In the genomic region with DNA sequence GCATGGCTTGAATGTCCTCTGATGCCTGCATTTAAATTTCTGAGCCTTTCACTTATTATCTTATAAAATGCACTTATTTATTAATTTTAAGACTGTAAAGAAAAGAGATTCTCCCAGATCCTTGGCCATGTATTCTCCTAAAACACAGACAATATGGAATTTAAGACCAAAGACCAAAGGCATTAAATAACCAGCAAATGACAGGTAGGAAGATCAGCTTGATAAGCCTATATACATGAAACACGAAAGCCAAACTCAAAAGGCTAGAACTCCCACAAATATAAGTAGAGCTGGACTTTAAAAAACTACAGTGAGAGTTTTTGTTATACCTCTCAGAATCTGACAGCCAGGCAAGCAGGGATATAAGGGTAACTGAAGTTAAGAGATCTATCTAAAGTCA, we compare ENCODE assay signal across 12 cellular contexts. TPM values are rescaled to one million over a fixed set of nuclear protein-coding genes. Genes with fewer than 3 reads are reported as not detected.
A peak's percentile ranks its signal among the peaks of the same experiment; 100 is the strongest.
DNase-seq lines count a peak whose midpoint lies in the region; ATAC-seq, FAIRE-seq and TF ChIP-seq lines count a peak whose summit lies in the region.
"Had no signal": no experiment of that assay in that cellular context is flagged by ENCODE, and none has a peak within 500 bp of the region (broad histone marks: within the 10 kb centered on the region; RNA-seq: fewer than 3 reads in every experiment).

No MANE protein-coding gene starts in this region.

- no peaks in the 10 kb centered on the region for H3K9me3 ChIP-seq in astrocyte (ENCODE audit: insufficient read depth, low read depth, low read length)
- no peaks in the 10 kb centered on the region for H3K9me3 ChIP-seq in mucosa of rectum (ENCODE audit: control insufficient read depth in 2 of 2, low read length in 2 of 2)
- no peaks in the 10 kb centered on the region for H3K9me3 ChIP-seq in thymus (ENCODE audit: control insufficient read depth)
- H3K9me3 ChIP-seq in Caco-2 = no peaks in the 10 kb centered on the region

- WGBS in thymus = 92% methylated on average over 1 of the region's 1 CpG

- H3K27me3 Mint-ChIP-seq in activated T-cell treated with anti-CD3 and anti-CD28 coated beads, Interleukin-2, amount 50 U/mL, for 24 hours = no peaks in the 10 kb centered on the region
- H3K27me3 Mint-ChIP-seq in astrocyte (ENCODE audit: low read depth, unreplicated experiment) (no peaks in the 10 kb centered on the region), Caco-2 (ENCODE audit: insufficient read depth, unreplicated experiment) (no peaks in the 10 kb centered on the region)
- H3K27me3 Mint-ChIP-seq: activated CD4-positive, alpha-beta T cell treated with anti-CD3 and anti-CD28 coated beads, Interleukin-2, amount 10 ng/mL, durations not matched to agents 7 days and 5 days had no signal

- H3K27ac Mint-ChIP-seq in activated T-cell treated with anti-CD3 and anti-CD28 coated beads, Interleukin-2, amount 50 U/mL, for 24 hours = peak overlapping the region; percentile 93
- H3K27ac Mint-ChIP-seq in astrocyte (ENCODE audit: unreplicated experiment) (no peak overlapping the region), Caco-2 (ENCODE audit: unreplicated experiment) (no peak overlapping the region)
- H3K27ac Mint-ChIP-seq: activated CD4-positive, alpha-beta T cell treated with anti-CD3 and anti-CD28 coated beads, Interleukin-2, amount 10 ng/mL, durations not matched to agents 7 days and 5 days had no signal

- H3K36me3 ChIP-seq in astrocyte (ENCODE audit: insufficient read depth, low read length) (no peaks in the 10 kb centered on the region), mucosa of rectum (ENCODE audit: control insufficient read depth in 2 of 2, insufficient read depth in 2 of 2, low read length in 2 of 2) (peaks cover 5 to 10% of the 10 kb centered on the region in 2 donors), thymus (ENCODE audit: control insufficient read depth, insufficient read depth) (peaks cover 8% of the 10 kb centered on the region), Caco-2 (ENCODE audit: control insufficient read depth, insufficient read depth, low read length) (peaks cover under 1% of the 10 kb centered on the region; the same call in 1 of the 2 replicates)

- no peak overlapping the region for H3K4me3 Mint-ChIP-seq in activated T-cell treated with anti-CD3 and anti-CD28 coated beads, Interleukin-2, amount 50 U/mL, for 24 hours
- H3K4me3 Mint-ChIP-seq in astrocyte (ENCODE audit: unreplicated experiment) (no peak overlapping the region), Caco-2 (ENCODE audit: unreplicated experiment) (no peak overlapping the region)
- H3K4me3 Mint-ChIP-seq: activated CD4-positive, alpha-beta T cell treated with anti-CD3 and anti-CD28 coated beads, Interleukin-2, amount 10 ng/mL, durations not matched to agents 7 days and 5 days had no signal

- CTCF ChIA-PET in Caco-2 (lab: Charles Lee) = interaction anchor here (2.3 kb wide), 1 partner anchor 12 kb away, joined by 5 read pairs; no protein-coding TSS in a partner anchor

- intact Hi-C loops in Caco-2 (cut with micrococcal nuclease; ENCODE audit: unreplicated experiment) = no loop called here

- H3K4me1 ChIP-seq in astrocyte (ENCODE audit: insufficient read depth, low read length) (peaks cover 38% of the 10 kb centered on the region), mucosa of rectum (ENCODE audit: control insufficient read depth in 2 of 2, insufficient read depth in 2 of 2, low read length in 2 of 2) (peaks cover 78 to 86% of the 10 kb centered on the region in 2 donors), thymus (ENCODE audit: control insufficient read depth, insufficient read depth, low read length) (peaks cover 51% of the 10 kb centered on the region), Caco-2 (peaks cover 80% of the 10 kb centered on the region)

- no peak overlapping the region for H3K9ac ChIP-seq in astrocyte (ENCODE audit: low read length)
- peak overlapping the region in 1 of 2 donors; percentile 50 for H3K9ac ChIP-seq in mucosa of rectum (ENCODE audit: low read depth in 1 of 2, low read length in 2 of 2)

- BruUV-seq in Caco-2 (replicated peaks; lab: Mats Ljungman, UMichigan) = no TSS peak

- H3K36me3 Mint-ChIP-seq in activated T-cell treated with anti-CD3 and anti-CD28 coated beads, Interleukin-2, amount 50 U/mL, for 24 hours (ENCODE audit: low read depth) = peaks cover 62% of the 10 kb centered on the region
- H3K36me3 Mint-ChIP-seq in astrocyte (ENCODE audit: low read depth, unreplicated experiment) (peaks cover 5% of the 10 kb centered on the region), Caco-2 (ENCODE audit: insufficient read depth, unreplicated experiment) (peaks cover 60% of the 10 kb centered on the region)

- H3K4me3 ChIP-seq in astrocyte (ENCODE audit: insufficient read depth, low read depth, low read length) (no peak overlapping the region), mucosa of rectum (ENCODE audit: low read length in 2 of 2) (peak overlapping the region in 1 of 2 donors; percentile 59), thymus (ENCODE audit: low read length) (no peak overlapping the region), Caco-2 (ENCODE audit: low read depth, low read length) (no peak overlapping the region)

- peak overlapping the region; percentile 52 for H3K27ac ChIP-seq in astrocyte (ENCODE audit: low read depth, low read length)
- peak overlapping the region; percentile 71 to 96 for H3K27ac ChIP-seq in mucosa of rectum (ENCODE audit: low read depth in 2 of 2, low read length in 2 of 2)
- peak overlapping the region; percentile 18 for H3K27ac ChIP-seq in thymus (ENCODE audit: low read depth)

- ATAC-seq in GM21529 (IDR thresholded peaks at IDR 0.05; ENCODE audit: unreplicated experiment) = no peak
- ATAC-seq in GM18873 (IDR thresholded peaks at IDR 0.05; ENCODE audit: low FRiP score, unreplicated experiment) = no peak

- POLR2A ChIA-PET in Caco-2 (lab: Charles Lee) = interaction anchor here (1.3 kb wide), 1 partner anchor 8 kb away, joined by 3 read pairs; no protein-coding TSS in a partner anchor

- peaks cover 90% of the 10 kb centered on the region for H4K20me1 ChIP-seq in astrocyte (ENCODE audit: insufficient read depth, low read length)

- no peak overlapping the region for H2AFZ ChIP-seq in astrocyte (ENCODE audit: low read depth, low read length)

- no peak for FAIRE-seq in astrocyte (lab: Jason Lieb, UNC)
- FAIRE-seq: keratinocyte had no signal

- H3K27me3 ChIP-seq in astrocyte (ENCODE audit: insufficient read depth, low read length) (no peaks in the 10 kb centered on the region), mucosa of rectum (ENCODE audit: control insufficient read depth in 2 of 2, insufficient read depth in 2 of 2, low read length in 2 of 2) (no peaks in the 10 kb centered on the region), thymus (ENCODE audit: control insufficient read depth, insufficient read depth) (no peaks in the 10 kb centered on the region), Caco-2 (replicated peaks; ENCODE audit: control insufficient read depth, insufficient read depth, low read length) (no peaks in the 10 kb centered on the region)

- H3K4me2 ChIP-seq in astrocyte (ENCODE audit: low read length) = no peak overlapping the region

- peaks cover 99% of the 10 kb centered on the region for H3K79me2 ChIP-seq in astrocyte (ENCODE audit: insufficient read depth, low read length)

- no peak for TF ChIP-seq CTCF in astrocyte (IDR thresholded peaks at IDR 0.05; ENCODE audit: insufficient read depth, low read depth, low read length)
- TF ChIP-seq CTCF in Caco-2 (IDR thresholded peaks at IDR 0.05; ENCODE audit: insufficient read depth in 1 of 2, low read depth in 1 of 2, low read length in 1 of 2, severe bottlenecking in 1 of 2, unreplicated experiment in 1 of 2) = no peak

- H3K4me1 Mint-ChIP-seq in activated T-cell treated with anti-CD3 and anti-CD28 coated beads, Interleukin-2, amount 50 U/mL, for 24 hours (ENCODE audit: low read depth) = peaks cover 84% of the 10 kb centered on the region
- H3K4me1 Mint-ChIP-seq in astrocyte (ENCODE audit: low read depth, unreplicated experiment) = peaks cover 48% of the 10 kb centered on the region
- peaks cover 64% of the 10 kb centered on the region for H3K4me1 Mint-ChIP-seq in Caco-2 (ENCODE audit: low read depth, unreplicated experiment)

- no peak for DNase-seq in activated T-cell treated with anti-CD3 and anti-CD28 coated beads, Interleukin-2, amount 50 U/mL, for 24 hours
- DNase-seq in activated T-cell treated with anti-CD3 and anti-CD28 coated beads for 4 hours (no peak), astrocyte (ENCODE audit: low read depth) (no peak), Caco-2 (no peak)
- DNase-seq: activated CD4-positive, alpha-beta T cell treated with anti-CD3 and anti-CD28 coated beads, Interleukin-2, amount 10 ng/mL, durations not matched to agents 7 days and 5 days; SIG-M5; stimulated activated CD8-positive, alpha-beta memory T cell treated with anti-CD3 and anti-CD28 coated beads, Interleukin-4, amount 100 ng/mL, for 48 hours had no signal

- H3K9me3 Mint-ChIP-seq in activated T-cell treated with anti-CD3 and anti-CD28 coated beads, Interleukin-2, amount 50 U/mL, for 24 hours = peaks cover 4% of the 10 kb centered on the region
- H3K9me3 Mint-ChIP-seq in astrocyte (ENCODE audit: unreplicated experiment) = peaks cover 2% of the 10 kb centered on the region
- no peaks in the 10 kb centered on the region for H3K9me3 Mint-ChIP-seq in Caco-2 (ENCODE audit: unreplicated experiment)

RNA-seq across cellular contexts. Expression of gene ANXA11, which starts 5.1 kb away (rescaled TPM):
- 102 and 122 TPM in 2 replicates for total RNA-seq in astrocyte
- 152 TPM for polyA plus RNA-seq in thymus
- 316 and 327 TPM in 2 replicates for total RNA-seq in Caco-2 (2022)

Comparison
In these comparisons a context has a peak if more than half of its experiments do, and no peak if none do; other contexts are left out.
1. H3K27ac ChIP-seq: peak in every context shown above with its lines; median percentile 84 in mucosa of rectum; 52 in astrocyte; 18 in thymus.